Comparison of ENCODE assay signal across 1 cellular context in the genomic region with DNA sequence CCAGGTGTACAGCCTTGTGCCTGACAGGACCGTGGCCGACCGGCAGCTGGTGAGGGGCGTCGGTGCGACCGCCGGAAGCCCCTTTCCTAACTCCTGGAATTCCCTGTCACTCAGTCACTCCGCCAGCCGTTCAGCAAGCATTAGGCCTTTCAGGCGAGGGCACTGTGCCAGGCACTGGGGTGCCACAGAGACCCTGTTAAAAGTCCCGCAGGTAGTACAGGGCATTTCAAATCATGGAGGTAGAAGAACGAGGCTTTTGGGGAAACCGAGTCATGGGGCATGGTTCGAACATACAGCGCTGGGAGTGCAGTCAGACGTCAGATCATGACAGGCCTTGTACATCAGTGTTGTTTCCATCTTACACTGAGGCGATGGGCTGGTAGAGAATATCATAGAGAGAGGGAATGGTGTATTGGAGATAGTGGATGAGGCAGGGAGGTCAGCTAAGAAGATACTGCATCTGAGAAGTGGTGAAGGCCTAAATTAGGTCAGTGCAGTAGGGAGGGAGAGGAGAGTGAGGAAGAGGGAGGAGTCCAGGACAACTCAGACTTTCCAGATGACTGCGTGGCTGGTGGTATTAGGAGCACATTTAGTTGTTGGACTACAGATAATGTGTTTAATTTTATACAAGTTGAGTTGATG.
TF ChIP-seq lines count a peak whose summit lies in the region.

No MANE protein-coding gene starts in this region.

TF ChIP-seq in HepG2, 621 proteins besides CTCF, POLR2A, EP300 and RAD21 (continues in another document):
- TF ChIP-seq, protein P1, sequence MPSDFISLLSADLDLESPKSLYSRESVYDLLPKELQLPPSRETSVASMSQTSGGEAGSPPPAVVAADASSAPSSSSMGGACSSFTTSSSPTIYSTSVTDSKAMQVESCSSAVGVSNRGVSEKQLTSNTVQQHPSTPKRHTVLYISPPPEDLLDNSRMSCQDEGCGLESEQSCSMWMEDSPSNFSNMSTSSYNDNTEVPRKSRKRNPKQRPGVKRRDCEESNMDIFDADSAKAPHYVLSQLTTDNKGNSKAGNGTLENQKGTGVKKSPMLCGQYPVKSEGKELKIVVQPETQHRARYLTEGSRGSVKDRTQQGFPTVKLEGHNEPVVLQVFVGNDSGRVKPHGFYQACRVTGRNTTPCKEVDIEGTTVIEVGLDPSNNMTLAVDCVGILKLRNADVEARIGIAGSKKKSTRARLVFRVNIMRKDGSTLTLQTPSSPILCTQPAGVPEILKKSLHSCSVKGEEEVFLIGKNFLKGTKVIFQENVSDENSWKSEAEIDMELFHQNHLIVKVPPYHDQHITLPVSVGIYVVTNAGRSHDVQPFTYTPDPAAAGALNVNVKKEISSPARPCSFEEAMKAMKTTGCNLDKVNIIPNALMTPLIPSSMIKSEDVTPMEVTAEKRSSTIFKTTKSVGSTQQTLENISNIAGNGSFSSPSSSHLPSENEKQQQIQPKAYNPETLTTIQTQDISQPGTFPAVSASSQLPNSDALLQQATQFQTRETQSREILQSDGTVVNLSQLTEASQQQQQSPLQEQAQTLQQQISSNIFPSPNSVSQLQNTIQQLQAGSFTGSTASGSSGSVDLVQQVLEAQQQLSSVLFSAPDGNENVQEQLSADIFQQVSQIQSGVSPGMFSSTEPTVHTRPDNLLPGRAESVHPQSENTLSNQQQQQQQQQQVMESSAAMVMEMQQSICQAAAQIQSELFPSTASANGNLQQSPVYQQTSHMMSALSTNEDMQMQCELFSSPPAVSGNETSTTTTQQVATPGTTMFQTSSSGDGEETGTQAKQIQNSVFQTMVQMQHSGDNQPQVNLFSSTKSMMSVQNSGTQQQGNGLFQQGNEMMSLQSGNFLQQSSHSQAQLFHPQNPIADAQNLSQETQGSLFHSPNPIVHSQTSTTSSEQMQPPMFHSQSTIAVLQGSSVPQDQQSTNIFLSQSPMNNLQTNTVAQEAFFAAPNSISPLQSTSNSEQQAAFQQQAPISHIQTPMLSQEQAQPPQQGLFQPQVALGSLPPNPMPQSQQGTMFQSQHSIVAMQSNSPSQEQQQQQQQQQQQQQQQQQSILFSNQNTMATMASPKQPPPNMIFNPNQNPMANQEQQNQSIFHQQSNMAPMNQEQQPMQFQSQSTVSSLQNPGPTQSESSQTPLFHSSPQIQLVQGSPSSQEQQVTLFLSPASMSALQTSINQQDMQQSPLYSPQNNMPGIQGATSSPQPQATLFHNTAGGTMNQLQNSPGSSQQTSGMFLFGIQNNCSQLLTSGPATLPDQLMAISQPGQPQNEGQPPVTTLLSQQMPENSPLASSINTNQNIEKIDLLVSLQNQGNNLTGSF (CRISPR knock-in tag; IDR thresholded peaks at IDR 0.05) = 0 out of 2 replicates have a peak, but pooled peaks have one; percentile 22
- TF ChIP-seq ZNF143 (CRISPR knock-in tag; IDR thresholded peaks at IDR 0.05) = no peak
- TF ChIP-seq RBM22 (optimal IDR thresholded peaks at IDR 0.05; ENCODE audit: low read length) = no peak
- TF ChIP-seq ZIK1 (CRISPR knock-in tag; IDR thresholded peaks at IDR 0.05; ENCODE audit: borderline replicate concordance, low read depth) = no peak
- peak; percentile 22; the same call in 1 of the 2 replicates for TF ChIP-seq ZNF619 (CRISPR knock-in tag; IDR thresholded peaks at IDR 0.05)
- peak; percentile 8; the same call in 1 of the 2 replicates for TF ChIP-seq DZIP1 (CRISPR knock-in tag; IDR thresholded peaks at IDR 0.05)
- TF ChIP-seq, protein P2, sequence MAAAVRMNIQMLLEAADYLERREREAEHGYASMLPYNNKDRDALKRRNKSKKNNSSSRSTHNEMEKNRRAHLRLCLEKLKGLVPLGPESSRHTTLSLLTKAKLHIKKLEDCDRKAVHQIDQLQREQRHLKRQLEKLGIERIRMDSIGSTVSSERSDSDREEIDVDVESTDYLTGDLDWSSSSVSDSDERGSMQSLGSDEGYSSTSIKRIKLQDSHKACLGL (CRISPR knock-in tag; IDR thresholded peaks at IDR 0.05) = 0 out of 2 replicates have a peak, but pooled peaks have one; percentile 13
- TF ChIP-seq ZBTB20 (CRISPR knock-in tag; IDR thresholded peaks at IDR 0.05; ENCODE audit: borderline replicate concordance, low read depth) = peak; percentile 88
- peak; percentile 54; the same call in 1 of the 2 replicates for TF ChIP-seq JUNB (CRISPR knock-in tag; IDR thresholded peaks at IDR 0.05; ENCODE audit: borderline replicate concordance)
- TF ChIP-seq, protein P3, sequence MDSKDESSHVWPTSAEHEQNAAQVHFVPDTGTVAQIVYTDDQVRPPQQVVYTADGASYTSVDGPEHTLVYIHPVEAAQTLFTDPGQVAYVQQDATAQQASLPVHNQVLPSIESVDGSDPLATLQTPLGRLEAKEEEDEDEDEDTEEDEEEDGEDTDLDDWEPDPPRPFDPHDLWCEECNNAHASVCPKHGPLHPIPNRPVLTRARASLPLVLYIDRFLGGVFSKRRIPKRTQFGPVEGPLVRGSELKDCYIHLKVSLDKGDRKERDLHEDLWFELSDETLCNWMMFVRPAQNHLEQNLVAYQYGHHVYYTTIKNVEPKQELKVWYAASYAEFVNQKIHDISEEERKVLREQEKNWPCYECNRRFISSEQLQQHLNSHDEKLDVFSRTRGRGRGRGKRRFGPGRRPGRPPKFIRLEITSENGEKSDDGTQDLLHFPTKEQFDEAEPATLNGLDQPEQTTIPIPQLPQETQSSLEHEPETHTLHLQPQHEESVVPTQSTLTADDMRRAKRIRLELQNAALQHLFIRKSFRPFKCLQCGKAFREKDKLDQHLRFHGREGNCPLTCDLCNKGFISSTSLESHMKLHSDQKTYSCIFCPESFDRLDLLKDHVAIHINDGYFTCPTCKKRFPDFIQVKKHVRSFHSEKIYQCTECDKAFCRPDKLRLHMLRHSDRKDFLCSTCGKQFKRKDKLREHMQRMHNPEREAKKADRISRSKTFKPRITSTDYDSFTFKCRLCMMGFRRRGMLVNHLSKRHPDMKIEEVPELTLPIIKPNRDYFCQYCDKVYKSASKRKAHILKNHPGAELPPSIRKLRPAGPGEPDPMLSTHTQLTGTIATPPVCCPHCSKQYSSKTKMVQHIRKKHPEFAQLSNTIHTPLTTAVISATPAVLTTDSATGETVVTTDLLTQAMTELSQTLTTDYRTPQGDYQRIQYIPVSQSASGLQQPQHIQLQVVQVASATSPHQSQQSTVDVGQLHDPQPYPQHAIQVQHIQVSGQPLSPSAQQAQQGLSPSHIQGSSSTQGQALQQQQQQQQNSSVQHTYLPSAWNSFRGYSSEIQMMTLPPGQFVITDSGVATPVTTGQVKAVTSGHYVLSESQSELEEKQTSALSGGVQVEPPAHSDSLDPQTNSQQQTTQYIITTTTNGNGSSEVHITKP (CRISPR knock-in tag; IDR thresholded peaks at IDR 0.05; ENCODE audit: low read depth) = peak; percentile 18; the same call in 1 of the 2 replicates
- no peak for TF ChIP-seq CHD2 (IDR thresholded peaks at IDR 0.05; ENCODE audit: low read depth, low read length)
- TF ChIP-seq ZNF768 (CRISPR knock-in tag; IDR thresholded peaks at IDR 0.05) = peak; percentile 65; the same call in 1 of the 2 replicates
- TF ChIP-seq, protein P4, sequence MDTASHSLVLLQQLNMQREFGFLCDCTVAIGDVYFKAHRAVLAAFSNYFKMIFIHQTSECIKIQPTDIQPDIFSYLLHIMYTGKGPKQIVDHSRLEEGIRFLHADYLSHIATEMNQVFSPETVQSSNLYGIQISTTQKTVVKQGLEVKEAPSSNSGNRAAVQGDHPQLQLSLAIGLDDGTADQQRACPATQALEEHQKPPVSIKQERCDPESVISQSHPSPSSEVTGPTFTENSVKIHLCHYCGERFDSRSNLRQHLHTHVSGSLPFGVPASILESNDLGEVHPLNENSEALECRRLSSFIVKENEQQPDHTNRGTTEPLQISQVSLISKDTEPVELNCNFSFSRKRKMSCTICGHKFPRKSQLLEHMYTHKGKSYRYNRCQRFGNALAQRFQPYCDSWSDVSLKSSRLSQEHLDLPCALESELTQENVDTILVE (CRISPR knock-in tag; IDR thresholded peaks at IDR 0.05) = no peak
- TF ChIP-seq MEF2D (CRISPR knock-in tag; IDR thresholded peaks at IDR 0.05) = 0 out of 2 replicates have a peak, but pooled peaks have one; percentile 1
- TF ChIP-seq ZNF407 (CRISPR knock-in tag; IDR thresholded peaks at IDR 0.05; ENCODE audit: not compliant biosample characterization) = peak; percentile 13
- no peak for TF ChIP-seq ELK4 (CRISPR knock-in tag; IDR thresholded peaks at IDR 0.05; ENCODE audit: borderline replicate concordance)
- peak; percentile 69; the same call in 1 of the 2 replicates for TF ChIP-seq ZNF891 (CRISPR knock-in tag; IDR thresholded peaks at IDR 0.05)
- no peak for TF ChIP-seq KDM2A (CRISPR knock-in tag; IDR thresholded peaks at IDR 0.05; ENCODE audit: borderline replicate concordance, low read depth)
- TF ChIP-seq KDM5A (IDR thresholded peaks at IDR 0.05; ENCODE audit: borderline replicate concordance, low read length) = no peak
- 0 out of 2 replicates have a peak, but pooled peaks have one; percentile 88 for TF ChIP-seq MATR3 (CRISPR knock-in tag; IDR thresholded peaks at IDR 0.05)
